Comparison of ENCODE assay signal across 1 cellular context in genomic region chr9:108889649-108890067, GRCh38.
TF ChIP-seq lines count a peak whose summit lies in the region.

No MANE protein-coding gene starts in this region.

TF ChIP-seq in HepG2, 621 proteins besides CTCF, POLR2A, EP300 and RAD21 (continued from another document and continues in another):
- TF ChIP-seq HNF1A (IDR thresholded peaks at IDR 0.05; ENCODE audit: low read depth) = peak; percentile 51; the same call in 1 of the 2 replicates
- peak; percentile 36; the same call in 1 of the 2 replicates for TF ChIP-seq HNF1A (CRISPR knock-in tag; IDR thresholded peaks at IDR 0.05; ENCODE audit: borderline replicate concordance)
- no peak for TF ChIP-seq ATM (IDR thresholded peaks at IDR 0.05; ENCODE audit: borderline replicate concordance)
- no peak for TF ChIP-seq ZNF20 (CRISPR knock-in tag; IDR thresholded peaks at IDR 0.05)
- TF ChIP-seq ZC3H4 (CRISPR knock-in tag; IDR thresholded peaks at IDR 0.05; ENCODE audit: borderline replicate concordance) = no peak
- no peak for TF ChIP-seq ZFP37 (CRISPR knock-in tag; IDR thresholded peaks at IDR 0.05; ENCODE audit: borderline replicate concordance)
- no peak for TF ChIP-seq USF2 (IDR thresholded peaks at IDR 0.05; ENCODE audit: low read depth, low read length)
- no peak for TF ChIP-seq USF2 (CRISPR knock-in tag; IDR thresholded peaks at IDR 0.05; ENCODE audit: borderline replicate concordance)
- no peak for TF ChIP-seq ZNF782 (CRISPR knock-in tag; IDR thresholded peaks at IDR 0.05; ENCODE audit: borderline replicate concordance)
- TF ChIP-seq ZNF570 (CRISPR knock-in tag; IDR thresholded peaks at IDR 0.05; ENCODE audit: borderline replicate concordance) = no peak
- no peak for TF ChIP-seq DNMT3B (CRISPR knock-in tag; conservative IDR thresholded peaks at IDR 0.05)
- TF ChIP-seq TAF15 (IDR thresholded peaks at IDR 0.05; ENCODE audit: low read depth, low read length, poor library complexity, severe bottlenecking) = no peak
- TF ChIP-seq RFXAP (CRISPR knock-in tag; IDR thresholded peaks at IDR 0.05; ENCODE audit: borderline replicate concordance) = no peak
- no peak for TF ChIP-seq ASH2L (IDR thresholded peaks at IDR 0.05; ENCODE audit: insufficient read length, low read depth, low read length)
- no peak for TF ChIP-seq ZNF816 (CRISPR knock-in tag; IDR thresholded peaks at IDR 0.05; ENCODE audit: borderline replicate concordance)
- no peak for TF ChIP-seq GABPA (IDR thresholded peaks at IDR 0.05; ENCODE audit: low read depth, low read length)
- TF ChIP-seq GABPA (CRISPR knock-in tag; IDR thresholded peaks at IDR 0.05; ENCODE audit: low read depth) = no peak
- TF ChIP-seq SP1 (IDR thresholded peaks at IDR 0.05) = no peak
- no peak for TF ChIP-seq SP1 (CRISPR knock-in tag; IDR thresholded peaks at IDR 0.05)
- no peak for TF ChIP-seq KAT8 (CRISPR knock-in tag; IDR thresholded peaks at IDR 0.05)
- no peak for TF ChIP-seq SP2 (CRISPR knock-in tag; IDR thresholded peaks at IDR 0.05)
- TF ChIP-seq CCDC6 (CRISPR knock-in tag; IDR thresholded peaks at IDR 0.05) = no peak
- TF ChIP-seq ZNF761 (CRISPR knock-in tag; conservative IDR thresholded peaks at IDR 0.05) = no peak
- no peak for TF ChIP-seq NFKB2 (CRISPR knock-in tag; IDR thresholded peaks at IDR 0.05; ENCODE audit: borderline replicate concordance)
- TF ChIP-seq GATA4 (IDR thresholded peaks at IDR 0.05; ENCODE audit: borderline replicate concordance, low read depth) = no peak
- TF ChIP-seq ELF1 (CRISPR knock-in tag; IDR thresholded peaks at IDR 0.05) = no peak
- TF ChIP-seq ZNF770 (CRISPR knock-in tag; IDR thresholded peaks at IDR 0.05) = 0 out of 2 replicates have a peak, but pooled peaks have one; percentile 21
- no peak for TF ChIP-seq PHF8 (CRISPR knock-in tag; IDR thresholded peaks at IDR 0.05)
- TF ChIP-seq ZFP41 (CRISPR knock-in tag; IDR thresholded peaks at IDR 0.05; ENCODE audit: borderline replicate concordance) = no peak
- no peak for TF ChIP-seq ZSCAN25 (CRISPR knock-in tag; IDR thresholded peaks at IDR 0.05)
- TF ChIP-seq ZNF563 (CRISPR knock-in tag; IDR thresholded peaks at IDR 0.05) = no peak
- no peak for TF ChIP-seq ZFP36L1 (CRISPR knock-in tag; IDR thresholded peaks at IDR 0.05)
- TF ChIP-seq HIVEP1 (CRISPR knock-in tag; IDR thresholded peaks at IDR 0.05) = no peak
- no peak for TF ChIP-seq TMF1 (CRISPR knock-in tag; IDR thresholded peaks at IDR 0.05; ENCODE audit: low read depth)
- TF ChIP-seq LCORL (IDR thresholded peaks at IDR 0.05) = no peak
- TF ChIP-seq LCORL (CRISPR knock-in tag; IDR thresholded peaks at IDR 0.05) = 0 out of 2 replicates have a peak, but pooled peaks have one; percentile 27
- no peak for TF ChIP-seq CAMTA2 (CRISPR knock-in tag; IDR thresholded peaks at IDR 0.05; ENCODE audit: borderline replicate concordance)
- TF ChIP-seq ZNF546 (CRISPR knock-in tag; conservative IDR thresholded peaks at IDR 0.05) = no peak
- TF ChIP-seq CCAR2 (optimal IDR thresholded peaks at IDR 0.05; ENCODE audit: low read depth, low read length) = no peak
- 0 out of 2 replicates have a peak, but pooled peaks have one; percentile 8 for TF ChIP-seq MLX (CRISPR knock-in tag; IDR thresholded peaks at IDR 0.05)
- TF ChIP-seq ZNF33A (CRISPR knock-in tag; IDR thresholded peaks at IDR 0.05; ENCODE audit: borderline replicate concordance) = no peak
- TF ChIP-seq SALL1 (CRISPR knock-in tag; IDR thresholded peaks at IDR 0.05) = no peak; the same call in 1 of the 2 replicates
- TF ChIP-seq ZNF503 (CRISPR knock-in tag; IDR thresholded peaks at IDR 0.05) = peak; percentile 66; the same call in 1 of the 2 replicates
- TF ChIP-seq ZBTB20 (CRISPR knock-in tag; IDR thresholded peaks at IDR 0.05; ENCODE audit: borderline replicate concordance, low read depth) = 0 out of 2 replicates have a peak, but pooled peaks have one; percentile 76
- peak; percentile 91 for TF ChIP-seq NCOA2 (CRISPR knock-in tag; IDR thresholded peaks at IDR 0.05)
- TF ChIP-seq SOX6 (IDR thresholded peaks at IDR 0.05) = no peak
- TF ChIP-seq SOX6 (CRISPR knock-in tag; IDR thresholded peaks at IDR 0.05) = peak; percentile 70; the same call in 1 of the 2 replicates
- TF ChIP-seq NR2F2 (IDR thresholded peaks at IDR 0.05; ENCODE audit: borderline replicate concordance, low read depth) = peak; percentile 64; the same call in 1 of the 2 replicates
- 0 out of 2 replicates have a peak, but pooled peaks have one; percentile 16 for TF ChIP-seq CEBPG (CRISPR knock-in tag; IDR thresholded peaks at IDR 0.05)
- TF ChIP-seq KLF9 (CRISPR knock-in tag; IDR thresholded peaks at IDR 0.05; ENCODE audit: low read depth) = no peak
- TF ChIP-seq SMAD9 (CRISPR knock-in tag; IDR thresholded peaks at IDR 0.05) = no peak
- TF ChIP-seq MAFG (CRISPR knock-in tag; IDR thresholded peaks at IDR 0.05) = no peak
- TF ChIP-seq SNAI1 (CRISPR knock-in tag; IDR thresholded peaks at IDR 0.05; ENCODE audit: borderline replicate concordance) = no peak
- no peak for TF ChIP-seq HIC2 (CRISPR knock-in tag; IDR thresholded peaks at IDR 0.05; ENCODE audit: low read depth)
- no peak for TF ChIP-seq ARID2 (CRISPR knock-in tag; IDR thresholded peaks at IDR 0.05; ENCODE audit: borderline replicate concordance)
- no peak for TF ChIP-seq ZNF543 (CRISPR knock-in tag; IDR thresholded peaks at IDR 0.05)
- no peak for TF ChIP-seq ZNF281 (CRISPR knock-in tag; IDR thresholded peaks at IDR 0.05; ENCODE audit: borderline replicate concordance)
